ENCODE assay signal across 10 cellular contexts in the genomic region with DNA sequence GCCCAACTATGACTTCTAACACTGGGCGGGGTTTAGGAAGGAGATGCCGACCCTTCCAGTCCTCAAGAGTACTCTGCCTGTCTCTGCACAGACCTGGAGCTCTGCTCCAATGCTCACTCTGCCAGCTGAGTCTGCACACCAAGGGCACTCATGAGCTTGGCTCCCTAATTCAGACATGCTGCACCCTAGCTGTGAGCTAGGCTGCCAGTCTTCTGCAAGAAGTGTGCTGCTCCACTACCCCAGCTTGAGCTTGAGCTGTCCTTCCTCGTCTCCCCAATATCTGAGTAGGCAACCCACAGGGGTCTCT. TPM values are rescaled to one million over a fixed set of nuclear protein-coding genes. Genes with fewer than 3 reads are reported as not detected.
DNase-seq lines count a peak whose midpoint lies in the region; ATAC-seq and TF ChIP-seq lines count a peak whose summit lies in the region.
"Had no signal": no experiment of that assay in that cellular context is flagged by ENCODE, and none has a peak within 500 bp of the region (broad histone marks: within the 10 kb centered on the region; RNA-seq: fewer than 3 reads in every experiment).

No MANE protein-coding gene starts in this region.

- ATAC-seq in Panc1 (peak; percentile 84), esophagus mucosa (peak; percentile 55), HG03095 (IDR thresholded peaks at IDR 0.05; ENCODE audit: unreplicated experiment) (no peak), omental fat pad (ENCODE audit: low FRiP score) (no peak)
- ATAC-seq in stimulated activated effector memory CD8-positive, alpha-beta T cell treated with anti-CD3 and anti-CD28 coated beads, Interleukin-12 subunit alpha, Interleukin-12 subunit beta, amount 100 ng/mL, for 72 hours = peak; percentile 51

- peaks cover 11% of the 10 kb centered on the region for H3K36me3 Mint-ChIP-seq in stimulated activated effector memory CD8-positive, alpha-beta T cell treated with anti-CD3 and anti-CD28 coated beads, Interleukin-12 subunit alpha, Interleukin-12 subunit beta, amount 100 ng/mL, for 72 hours

- in situ Hi-C loops in Panc1 (cut with HindIII; ENCODE audit: low pct_unique_long_range_greater_than_20kb, low sequenced_read_pairs) = no loop called here

- H3K9me3 Mint-ChIP-seq in stimulated activated effector memory CD8-positive, alpha-beta T cell treated with anti-CD3 and anti-CD28 coated beads, Interleukin-12 subunit alpha, Interleukin-12 subunit beta, amount 100 ng/mL, for 72 hours = no peaks in the 10 kb centered on the region

- intact Hi-C loops in Panc1 (cut with micrococcal nuclease; ENCODE audit: unreplicated experiment) = no loop called here

- H3K36me3 ChIP-seq in Panc1 (ENCODE audit: control insufficient read depth, insufficient read depth, low read length) = no peaks in the 10 kb centered on the region

- no peak overlapping the region for H3K4me3 ChIP-seq in Panc1 (ENCODE audit: low read depth in 2 of 2, low read length in 2 of 2)

- CTCF ChIA-PET in Panc1 (lab: Charles Lee) = interaction anchor here (0.7 kb wide), 1 partner anchor 10 kb away, joined by 3 read pairs; no protein-coding TSS in a partner anchor

- no peaks in the 10 kb centered on the region for H3K27me3 ChIP-seq in Panc1 (ENCODE audit: control insufficient read depth, insufficient read depth, low read length)

- H3K27ac ChIP-seq in Panc1 (ENCODE audit: low read length) = peak overlapping the region; percentile 44
- H3K27ac ChIP-seq: 22Rv1, KMS-11 had no signal

- H3K4me1 ChIP-seq in Panc1 (ENCODE audit: control insufficient read depth, insufficient read depth, low read length) = peaks cover 46% of the 10 kb centered on the region

- TF ChIP-seq CTCF in Panc1 (IDR thresholded peaks at IDR 0.05) (peak; percentile 9; the same call in 1 of the 2 replicates), omental fat pad (IDR thresholded peaks at IDR 0.05) (no peak)

- BruUV-seq in Panc1 (replicated peaks; lab: Mats Ljungman, UMichigan) = no TSS peak

- peak overlapping the region; percentile 57 for H3K4me3 Mint-ChIP-seq in stimulated activated effector memory CD8-positive, alpha-beta T cell treated with anti-CD3 and anti-CD28 coated beads, Interleukin-12 subunit alpha, Interleukin-12 subunit beta, amount 100 ng/mL, for 72 hours

- no peaks in the 10 kb centered on the region for H3K9me3 ChIP-seq in Panc1 (ENCODE audit: control insufficient read depth, insufficient read depth, low read depth, low read length)

- H3K27ac Mint-ChIP-seq in stimulated activated effector memory CD8-positive, alpha-beta T cell treated with anti-CD3 and anti-CD28 coated beads, Interleukin-12 subunit alpha, Interleukin-12 subunit beta, amount 100 ng/mL, for 72 hours = peak overlapping the region; percentile 54

- H3K4me1 Mint-ChIP-seq in stimulated activated effector memory CD8-positive, alpha-beta T cell treated with anti-CD3 and anti-CD28 coated beads, Interleukin-12 subunit alpha, Interleukin-12 subunit beta, amount 100 ng/mL, for 72 hours = peaks cover 14% of the 10 kb centered on the region

- DNase-seq in DMS 273 (lab: John Stamatoyannopoulos, UW; ENCODE audit: unreplicated experiment) (peak; percentile 24), DMS 273 treated with DMSO at 0.1 percent for 48 hours (lab: John Stamatoyannopoulos, UW) (no peak), Panc1 (ENCODE audit: low read depth, low spot score) (no peak), NCI-H1105 (lab: John Stamatoyannopoulos, UW) (no peak), omental fat pad (ENCODE audit: low spot score) (no peak)
- DNase-seq in stimulated activated effector memory CD8-positive, alpha-beta T cell treated with anti-CD3 and anti-CD28 coated beads, Interleukin-12 subunit alpha, Interleukin-12 subunit beta, amount 100 ng/mL, for 72 hours (ENCODE audit: low spot score in 2 of 2) = peak in 1 of 2 donors; percentile 66

- POLR2A ChIA-PET in Panc1 (lab: Charles Lee) = interaction anchor here (0.7 kb wide), 1 partner anchor 56 kb away, joined by 3 read pairs; no protein-coding TSS in a partner anchor

RNA-seq across cellular contexts. Expression of gene TP53BP2, which starts 13.2 kb away (rescaled TPM):
- total RNA-seq in Panc1 (2021; ENCODE audit: unreplicated experiment) (51.4 TPM), esophagus mucosa (26.0 TPM), omental fat pad (10 to 100 TPM; 33.7 to 65.9 (median 48.6) TPM)
- polyA plus RNA-seq in Panc1 (2012; ENCODE audit: insufficient read length) = 24.4 TPM

Comparison
In these comparisons a context has a peak if more than half of its experiments do, and no peak if none do; other contexts are left out.
1. ATAC-seq: peak in Panc1 (single experiment), esophagus mucosa (single experiment) and stimulated activated effector memory CD8-positive, alpha-beta T cell treated with anti-CD3 and anti-CD28 coated beads, Interleukin-12 subunit alpha, Interleukin-12 subunit beta, amount 100 ng/mL, for 72 hours (single experiment); none in HG03095 (single experiment) and omental fat pad (single experiment).